In genomic region chr4:42703776-42704175, GRCh38 we compare ENCODE assay signal across 16 cellular contexts.
"Had no signal": no experiment of that assay in that cellular context is flagged by ENCODE, and none has a peak within 500 bp of the region (broad histone marks: within the 10 kb centered on the region; RNA-seq: fewer than 3 reads in every experiment).

No MANE protein-coding gene starts in this region.

- H3K4me3 Mint-ChIP-seq: activated CD4-positive, alpha-beta T cell treated with anti-CD3 and anti-CD28 coated beads, Interleukin-2, amount 10 ng/mL, durations not matched to agents 24 days and 14 days; activated CD8-positive, alpha-beta T cell treated with anti-CD3 and anti-CD28 coated beads for 36 hours; activated naive CD8-positive, alpha-beta T cell treated with anti-CD3 and anti-CD28 coated beads, Interleukin-2, amount 10 ng/mL, durations not matched to agents 7 days and 5 days; effector memory CD8-positive, alpha-beta T cell; naive B cell; neural crest cell; stimulated activated naive B cell treated with anti-CD40 and anti-IgM and Interleukin-4, amounts not matched to agents 10 μg/mL and 1 μg/mL and 100 μg/mL, for 72 hours had no signal

- H3K27me3 Mint-ChIP-seq: activated CD4-positive, alpha-beta T cell treated with anti-CD3 and anti-CD28 coated beads, Interleukin-2, amount 10 ng/mL, durations not matched to agents 24 days and 14 days; activated CD8-positive, alpha-beta T cell treated with anti-CD3 and anti-CD28 coated beads for 36 hours; activated naive CD8-positive, alpha-beta T cell treated with anti-CD3 and anti-CD28 coated beads, Interleukin-2, amount 10 ng/mL, durations not matched to agents 7 days and 5 days; stimulated activated naive B cell treated with anti-CD40 and anti-IgM and Interleukin-4, amounts not matched to agents 10 μg/mL and 1 μg/mL and 100 μg/mL, for 72 hours had no signal

- H3K36me3 ChIP-seq: cardiac muscle cell, esophagus squamous epithelium, thoracic aorta had no signal

- ATAC-seq: activated CD8-positive, alpha-beta T cell treated with anti-CD3 and anti-CD28 coated beads for 36 hours; effector memory CD8-positive, alpha-beta T cell; mucosa of descending colon; stimulated activated naive B cell treated with anti-CD40 and anti-IgM and Interleukin-4, amounts not matched to agents 10 μg/mL and 1 μg/mL and 100 μg/mL, for 72 hours had no signal

- H3K27ac Mint-ChIP-seq: activated CD4-positive, alpha-beta T cell treated with anti-CD3 and anti-CD28 coated beads, Interleukin-2, amount 10 ng/mL, durations not matched to agents 24 days and 14 days; activated CD8-positive, alpha-beta T cell treated with anti-CD3 and anti-CD28 coated beads for 36 hours; activated naive CD8-positive, alpha-beta T cell treated with anti-CD3 and anti-CD28 coated beads, Interleukin-2, amount 10 ng/mL, durations not matched to agents 7 days and 5 days; activated T-helper 2 cell treated with anti-CD3 and anti-CD28 coated beads, Interferon-gamma antibody, Interleukin-2, Interleukin-4, amounts not matched to agents 10 μg/mL and 5 μg/mL and 100 μg/mL, durations not matched to agents 14 hours and 24 hours and 36 hours; stimulated activated naive B cell treated with anti-CD40 and anti-IgM and Interleukin-4, amounts not matched to agents 10 μg/mL and 1 μg/mL and 100 μg/mL, for 72 hours had no signal

- H3K4me3 ChIP-seq: cardiac muscle cell, esophagus squamous epithelium, hepatocyte, mucosa of descending colon, thoracic aorta had no signal

- H3K9me3 Mint-ChIP-seq: activated T-helper 2 cell treated with anti-CD3 and anti-CD28 coated beads, Interferon-gamma antibody, Interleukin-2, Interleukin-4, amounts not matched to agents 10 μg/mL and 5 μg/mL and 100 μg/mL, durations not matched to agents 14 hours and 24 hours and 36 hours; effector memory CD8-positive, alpha-beta T cell had no signal

- H3K4me1 Mint-ChIP-seq: activated CD4-positive, alpha-beta T cell treated with anti-CD3 and anti-CD28 coated beads, Interleukin-2, amount 10 ng/mL, durations not matched to agents 24 days and 14 days; activated naive CD8-positive, alpha-beta T cell treated with anti-CD3 and anti-CD28 coated beads, Interleukin-2, amount 10 ng/mL, durations not matched to agents 7 days and 5 days; naive B cell; neural crest cell; stimulated activated naive B cell treated with anti-CD40 and anti-IgM and Interleukin-4, amounts not matched to agents 10 μg/mL and 1 μg/mL and 100 μg/mL, for 72 hours had no signal

- H3K9me3 ChIP-seq: esophagus squamous epithelium, mucosa of descending colon, thoracic aorta had no signal

- H3K79me2 ChIP-seq: hepatocyte had no signal

- H3K27me3 ChIP-seq: cardiac muscle cell, hepatocyte had no signal

- H3K4me1 ChIP-seq: esophagus squamous epithelium had no signal

- H2AFZ ChIP-seq: hepatocyte had no signal

- H3K27ac ChIP-seq: cardiac muscle cell, esophagus squamous epithelium, hepatocyte, thoracic aorta had no signal

- H3K4me2 ChIP-seq: hepatocyte had no signal

- H3K36me3 Mint-ChIP-seq: naive B cell; stimulated activated naive B cell treated with anti-CD40 and anti-IgM and Interleukin-4, amounts not matched to agents 10 μg/mL and 1 μg/mL and 100 μg/mL, for 72 hours had no signal

- DNase-seq: activated CD4-positive, alpha-beta T cell treated with anti-CD3 and anti-CD28 coated beads, Interleukin-2, amount 10 ng/mL, durations not matched to agents 24 days and 14 days; activated CD8-positive, alpha-beta T cell treated with anti-CD3 and anti-CD28 coated beads for 36 hours; activated naive CD4-positive, alpha-beta T cell treated with Interleukin-2 at 50 U/mL for 16 hours; activated naive CD8-positive, alpha-beta T cell treated with anti-CD3 and anti-CD28 coated beads, Interleukin-2, amount 10 ng/mL, durations not matched to agents 7 days and 5 days; activated T-cell treated with anti-CD3 and anti-CD28 coated beads, Interleukin-2, amount 50 U/mL, for 1 hour; effector memory CD8-positive, alpha-beta T cell; esophagus squamous epithelium; mesenchymal stem cell; mucosa of descending colon; naive B cell; stimulated activated naive B cell treated with anti-CD40 and anti-IgM and Interleukin-4, amounts not matched to agents 10 μg/mL and 1 μg/mL and 100 μg/mL, for 72 hours had no signal
